Comparison of ENCODE assay signal across 8 cellular contexts in genomic region chr2:168493219-168493618, GRCh38. TPM values are rescaled to one million over a fixed set of nuclear protein-coding genes. Genes with fewer than 3 reads are reported as not detected.
DNase-seq lines count a peak whose midpoint lies in the region; ATAC-seq and TF ChIP-seq lines count a peak whose summit lies in the region.
"Not testable (repeated sequence)": the region's sequence is repeated elsewhere in the genome, so short reads cannot be mapped to it uniquely, and the experiment has no call there.

No MANE protein-coding gene starts in this region.

- not testable (repeated sequence) for H3K27ac ChIP-seq in HEK293 (ENCODE audit: extremely low read depth, low read depth, low read length); mesendoderm (ENCODE audit: low read depth, low read length)
- H3K27ac ChIP-seq in hepatocyte: peak overlapping the region; percentile 77

- ATAC-seq in T-cell (replicated peaks in 1 of 4): not testable (repeated sequence)

- not testable (repeated sequence) for H2AK5ac ChIP-seq in mesendoderm (ENCODE audit: low read length)

- H3K9me3 ChIP-seq in HEK293 (ENCODE audit: control insufficient read depth, insufficient read depth, low read depth, low read length); hepatocyte (ENCODE audit: low read depth): not testable (repeated sequence)

- H3K36me3 Mint-ChIP-seq in T-cell (peaks cover 18% of the 10 kb centered on the region), nephron (ENCODE audit: low read depth) (peaks cover 38% of the 10 kb centered on the region), type B pancreatic cell (peaks cover 37% of the 10 kb centered on the region)
- H3K36me3 Mint-ChIP-seq in activated naive CD8-positive, alpha-beta T cell: peaks cover 22% of the 10 kb centered on the region

- H3K27ac Mint-ChIP-seq in T-cell (peak overlapping the region; percentile 1 to 36), nephron (peak overlapping the region in 2 of 3 experiments; percentile 21 to 48), type B pancreatic cell (peak overlapping the region; percentile 29)
- peak overlapping the region; percentile 0 for H3K27ac Mint-ChIP-seq in activated naive CD8-positive, alpha-beta T cell

- POLR2A ChIA-PET in HEK293 (lab: Yijun Ruan, JAX): not testable (repeated sequence)
- POLR2A ChIA-PET in T-cell (lab: Charles Lee): interaction anchor here in 1 of 2 donors (0.6 kb wide), 1 partner anchor 99 kb away, joined by 3 read pairs; no protein-coding TSS in a partner anchor

- 34% methylated on average over 2 of the region's 2 CpGs for WGBS in hepatocyte (ENCODE audit: low lambda C conversion rate, missing lambda C conversion rate)
- WGBS in mesendoderm (ENCODE audit: extremely low coverage, insufficient coverage, low lambda C conversion rate): no CpG with 5 or more reads among the region's 2 CpGs

- CTCF ChIA-PET in HEK293 (lab: Yijun Ruan, JAX): interaction anchor here (0.5 to 2.5 kb wide), 6 partner anchors 13 to 145 kb away, joined by 3 to 7 read pairs (median 4); no protein-coding TSS in a partner anchor
- CTCF ChIA-PET in T-cell (lab: Charles Lee): interaction anchor here (0.6 kb wide), 2 partner anchors 9 to 45 kb away, joined by 3 to 4 read pairs; no protein-coding TSS in a partner anchor

- not testable (repeated sequence) for H4K5ac ChIP-seq in mesendoderm (ENCODE audit: low read length)

- H3K9ac ChIP-seq in mesendoderm (ENCODE audit: low read length): not testable (repeated sequence)

- peaks cover 92% of the 10 kb centered on the region for H3K79me2 ChIP-seq in hepatocyte
- H3K79me2 ChIP-seq in mesendoderm (ENCODE audit: control insufficient read depth, insufficient read depth, low read length): not testable (repeated sequence)

- H3K56ac ChIP-seq in mesendoderm (ENCODE audit: low read length): not testable (repeated sequence)

- H3K4me1 ChIP-seq in HEK293 (ENCODE audit: control insufficient read depth, insufficient read depth, low read length); mesendoderm (ENCODE audit: control insufficient read depth, low read depth, low read length): not testable (repeated sequence)
- H3K4me1 ChIP-seq in hepatocyte (ENCODE audit: insufficient read depth): peaks cover 49% of the 10 kb centered on the region

- not testable (repeated sequence) for H3K23ac ChIP-seq in mesendoderm (ENCODE audit: low read length)

- H3K9me3 Mint-ChIP-seq in T-cell; activated naive CD8-positive, alpha-beta T cell (ENCODE audit: low read depth); nephron; type B pancreatic cell: not testable (repeated sequence)

- H3K4me2 ChIP-seq in hepatocyte: peak overlapping the region; percentile 46
- not testable (repeated sequence) for H3K4me2 ChIP-seq in mesendoderm (ENCODE audit: low read length)

- not testable (repeated sequence) for TF ChIP-seq CTCF in HEK293 (tag by site-specific recombination; IDR thresholded peaks at IDR 0.05); hepatocyte (IDR thresholded peaks at IDR 0.05; ENCODE audit: poor library complexity); nephron (IDR thresholded peaks at IDR 0.05; ENCODE audit: unreplicated experiment in 3 of 3); type B pancreatic cell (conservative IDR thresholded peaks at IDR 0.05)

- H2AFZ ChIP-seq in hepatocyte: not testable (repeated sequence)

- H3K9me2 ChIP-seq in hepatocyte (replicated peaks; ENCODE audit: insufficient read depth): not testable (repeated sequence)

- H3K4me1 Mint-ChIP-seq in T-cell (peaks cover 69 to 77% (median 74%) of the 10 kb centered on the region in 3 donors), nephron (peaks cover 14% of the 10 kb centered on the region), type B pancreatic cell (ENCODE audit: unreplicated experiment) (peaks cover 43% of the 10 kb centered on the region)
- H3K4me1 Mint-ChIP-seq in activated naive CD8-positive, alpha-beta T cell (ENCODE audit: low read depth): peaks cover 83% of the 10 kb centered on the region

- H4K20me1 ChIP-seq in hepatocyte (ENCODE audit: insufficient read depth, poor library complexity, severe bottlenecking): not testable (repeated sequence)

- H3K79me1 ChIP-seq in mesendoderm (ENCODE audit: low read length): not testable (repeated sequence)

- DNase-seq in DMS53 (lab: John Stamatoyannopoulos, UW) (peak; percentile 80), hepatocyte (ENCODE audit: low spot score) (peak; percentile 62), mesendoderm (peak; percentile 61)
- DNase-seq in T-cell; type B pancreatic cell (ENCODE audit: extremely low spot score, unreplicated experiment): not testable (repeated sequence)

- H4K8ac ChIP-seq in mesendoderm (ENCODE audit: low read depth, low read length): not testable (repeated sequence)

- not testable (repeated sequence) for H3K18ac ChIP-seq in mesendoderm (ENCODE audit: low read length)

- not testable (repeated sequence) for H3K4ac ChIP-seq in mesendoderm (ENCODE audit: low read depth, low read length)

- H2BK15ac ChIP-seq in mesendoderm (replicated peaks; ENCODE audit: low read depth): not testable (repeated sequence)

- not testable (repeated sequence) for H3K4me3 ChIP-seq in HEK293 (ENCODE audit: low read depth, low read length); hepatocyte; mesendoderm (ENCODE audit: low read length)

- peak overlapping the region in 1 of 3 donors; percentile 49 for H3K4me3 Mint-ChIP-seq in T-cell
- peak overlapping the region; percentile 44 for H3K4me3 Mint-ChIP-seq in activated naive CD8-positive, alpha-beta T cell
- H3K4me3 Mint-ChIP-seq in nephron, type B pancreatic cell: not testable (repeated sequence)

- H2BK5ac ChIP-seq in mesendoderm (ENCODE audit: low read length): not testable (repeated sequence)

- H2BK120ac ChIP-seq in mesendoderm (ENCODE audit: low read depth, low read length): not testable (repeated sequence)

- H3K27me3 Mint-ChIP-seq in T-cell; activated naive CD8-positive, alpha-beta T cell; nephron (ENCODE audit: low read depth); type B pancreatic cell: not testable (repeated sequence)

- not testable (repeated sequence) for H3K36me3 ChIP-seq in HEK293 (ENCODE audit: control insufficient read depth in 2 of 2, insufficient read depth in 1 of 2, low read length in 2 of 2); hepatocyte (replicated peaks; ENCODE audit: insufficient read depth, low read depth); mesendoderm (ENCODE audit: control insufficient read depth, insufficient read depth, low read length)

- H3K27me3 ChIP-seq in hepatocyte; mesendoderm (ENCODE audit: insufficient read depth, low read length, poor library complexity): not testable (repeated sequence)

TF ChIP-seq in HEK293, 187 proteins besides CTCF, POLR2A, EP300 and RAD21:
- peak; percentile 33; the same call in 1 of the 2 replicates for TF ChIP-seq TRIM28 (IDR thresholded peaks at IDR 0.05; ENCODE audit: borderline replicate concordance, low read length)
- TF ChIP-seq OSR2 (tag by site-specific recombination; IDR thresholded peaks at IDR 0.05): peak; percentile 89

RNA-seq across cellular contexts. Expression of gene CERS6, which starts 37.1 kb away (rescaled TPM):
- total RNA-seq in T-cell (10 to 100 TPM; 11.1 to 20.3 (median 13.6) TPM), hepatocyte (97.9 and 99.1 TPM in 2 replicates), type B pancreatic cell (ENCODE audit: low replicate concordance) (36.9 and 43.0 TPM in 2 replicates)
- polyA plus RNA-seq in hepatocyte: 32.7 and 40.9 TPM in 2 replicates
- polyA plus RNA-seq in mesendoderm (2013, experiment 1 of 2): 19.8 TPM
- polyA plus RNA-seq in mesendoderm (2013, experiment 2 of 2): 19.5 TPM
